ENCODE assay signal across 1 cellular context in the genomic region with DNA sequence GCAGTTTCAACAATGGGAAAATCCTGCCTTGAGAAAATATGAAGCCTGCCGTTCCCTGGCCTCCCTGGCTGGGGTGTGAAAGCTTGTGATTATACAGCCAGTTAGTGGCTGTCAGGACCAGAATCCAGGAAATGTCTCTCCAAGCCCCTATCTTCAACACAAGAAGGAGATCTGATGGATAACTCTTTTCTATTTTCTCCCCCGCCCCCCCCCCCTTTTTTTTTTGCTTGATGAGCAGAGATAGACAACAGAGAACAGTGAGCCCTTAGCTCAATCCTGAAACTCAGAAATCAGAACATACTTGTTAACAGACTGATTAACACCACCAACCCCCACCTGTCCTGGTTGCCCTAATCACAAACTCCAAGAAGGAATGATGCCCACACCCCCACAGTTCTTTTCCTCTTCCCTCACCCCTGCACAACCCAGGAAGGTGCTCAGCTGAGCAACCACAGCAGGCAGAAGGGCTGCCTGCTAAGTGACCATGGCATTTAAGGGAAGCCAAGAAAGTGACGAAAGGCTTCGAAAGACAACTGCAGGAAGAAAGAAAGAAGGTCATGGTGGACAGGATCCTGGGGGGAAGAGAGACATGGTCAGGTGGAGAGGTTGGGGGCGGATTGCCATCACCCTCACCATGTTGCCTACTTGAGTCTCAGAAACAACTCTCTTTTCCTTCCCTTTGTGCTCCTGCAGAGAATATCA.
TF ChIP-seq lines count a peak whose summit lies in the region.

No MANE protein-coding gene starts in this region.

TF ChIP-seq in H1, 55 proteins besides CTCF, POLR2A, EP300 and RAD21:
- no peak for TF ChIP-seq CHD2 (IDR thresholded peaks at IDR 0.05; ENCODE audit: low read length)
- TF ChIP-seq PHF8 (conservative IDR thresholded peaks at IDR 0.05; ENCODE audit: low read depth, low read length), result no peak
- TF ChIP-seq SUZ12 (IDR thresholded peaks at IDR 0.05; ENCODE audit: low read length), result no peak
- TF ChIP-seq SIX5 (IDR thresholded peaks at IDR 0.05; ENCODE audit: low read depth, low read length), result no peak
- TF ChIP-seq, protein P1, sequence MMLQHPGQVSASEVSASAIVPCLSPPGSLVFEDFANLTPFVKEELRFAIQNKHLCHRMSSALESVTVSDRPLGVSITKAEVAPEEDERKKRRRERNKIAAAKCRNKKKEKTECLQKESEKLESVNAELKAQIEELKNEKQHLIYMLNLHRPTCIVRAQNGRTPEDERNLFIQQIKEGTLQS (IDR thresholded peaks at IDR 0.05; ENCODE audit: insufficient read depth, low read depth, low read length), result no peak
- TF ChIP-seq POU5F1 (IDR thresholded peaks at IDR 0.05; ENCODE audit: low read depth, low read length), result no peak
- TF ChIP-seq KDM1A (IDR thresholded peaks at IDR 0.05; ENCODE audit: borderline replicate concordance, low read length), result no peak
- no peak for TF ChIP-seq SIRT6 (IDR thresholded peaks at IDR 0.05; ENCODE audit: low read length)
- no peak for TF ChIP-seq GABPA (IDR thresholded peaks at IDR 0.05; ENCODE audit: borderline replicate concordance, insufficient read depth, low read length)
- TF ChIP-seq TAF7 (optimal IDR thresholded peaks at IDR 0.05; ENCODE audit: borderline replicate concordance, low read depth, low read length), result no peak
- no peak for TF ChIP-seq SRF (IDR thresholded peaks at IDR 0.05; ENCODE audit: low read depth, low read length)
- TF ChIP-seq TBP (IDR thresholded peaks at IDR 0.05; ENCODE audit: low read depth, low read length), result no peak
- no peak for TF ChIP-seq CBX8 (IDR thresholded peaks at IDR 0.05; ENCODE audit: borderline replicate concordance, low read depth, low read length)
- TF ChIP-seq, protein P2, sequence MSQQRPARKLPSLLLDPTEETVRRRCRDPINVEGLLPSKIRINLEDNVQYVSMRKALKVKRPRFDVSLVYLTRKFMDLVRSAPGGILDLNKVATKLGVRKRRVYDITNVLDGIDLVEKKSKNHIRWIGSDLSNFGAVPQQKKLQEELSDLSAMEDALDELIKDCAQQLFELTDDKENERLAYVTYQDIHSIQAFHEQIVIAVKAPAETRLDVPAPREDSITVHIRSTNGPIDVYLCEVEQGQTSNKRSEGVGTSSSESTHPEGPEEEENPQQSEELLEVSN (IDR thresholded peaks at IDR 0.05), result no peak
- no peak for TF ChIP-seq BRCA1 (IDR thresholded peaks at IDR 0.05; ENCODE audit: low read depth, low read length)
- TF ChIP-seq RXRA (IDR thresholded peaks at IDR 0.05; ENCODE audit: insufficient read depth, low read depth, low read length), result no peak
TF ChIP-seq in H1: peak in this region for 0.
